Comparison of ENCODE assay signal across 24 cellular contexts in genomic region chr2:72033636-72034035, GRCh38.
A peak's percentile ranks its signal among the peaks of the same experiment; 100 is the strongest.
DNase-seq lines count a peak whose midpoint lies in the region; ATAC-seq and TF ChIP-seq lines count a peak whose summit lies in the region.
"Had no signal": no experiment of that assay in that cellular context is flagged by ENCODE, and none has a peak within 500 bp of the region (broad histone marks: within the 10 kb centered on the region; RNA-seq: fewer than 3 reads in every experiment).

No MANE protein-coding gene starts in this region.

- no peaks in the 10 kb centered on the region for H4K20me1 ChIP-seq in osteoblast (ENCODE audit: insufficient read depth, low read length)

- no peaks in the 10 kb centered on the region for H3K9me3 ChIP-seq in osteoblast (ENCODE audit: low read depth, low read length)
- H3K9me3 ChIP-seq: suprapubic skin had no signal

- CTCF ChIA-PET in HEK293T (lab: Yijun Ruan, JAX), result no interaction called here

- H2AFZ ChIP-seq in osteoblast (ENCODE audit: low read length), result no peak overlapping the region

- H3K36me3 ChIP-seq in osteoblast (ENCODE audit: insufficient read depth, low read length), result no peaks in the 10 kb centered on the region
- H3K36me3 ChIP-seq: suprapubic skin had no signal

- no peak for ATAC-seq in HG02884 (IDR thresholded peaks at IDR 0.05; ENCODE audit: unreplicated experiment)
- no peak for ATAC-seq in HG03108 (IDR thresholded peaks at IDR 0.05; ENCODE audit: unreplicated experiment)
- ATAC-seq: HCT116, WTC11 had no signal

- POLR2A ChIA-PET in HEK293T (lab: Yijun Ruan, JAX), result no interaction called here

- H3K4me2 ChIP-seq in osteoblast (ENCODE audit: insufficient read depth, low read length), result no peak overlapping the region
- H3K4me2 ChIP-seq: smooth muscle cell had no signal

- no peak overlapping the region for H3K27ac ChIP-seq in osteoblast (ENCODE audit: low read depth, low read length)
- H3K27ac ChIP-seq: epithelial cell of prostate, suprapubic skin had no signal

- TF ChIP-seq CTCF in fibroblast of the aortic adventitia (IDR thresholded peaks at IDR 0.05; ENCODE audit: insufficient read depth, low read length), result no peak
- TF ChIP-seq CTCF in osteoblast (IDR thresholded peaks at IDR 0.05; ENCODE audit: extremely low read depth, low read depth, low read length), result no peak

- H3K4me1 ChIP-seq in osteoblast (ENCODE audit: insufficient read depth, low read length), result peaks cover 7% of the 10 kb centered on the region

- no peaks in the 10 kb centered on the region for H3K79me2 ChIP-seq in osteoblast (ENCODE audit: insufficient read depth, low read length)

- peaks cover 3% of the 10 kb centered on the region for H3K27me3 ChIP-seq in osteoblast (ENCODE audit: insufficient read depth, low read length)
- H3K27me3 ChIP-seq: suprapubic skin had no signal

- DNase-seq in D341Med (ENCODE audit: low spot score) (peak; percentile 5), HEK293T (ENCODE audit: extremely low spot score) (peak; percentile 3), fibroblast of the aortic adventitia (ENCODE audit: low read depth) (peak; percentile 32), osteoblast (ENCODE audit: insufficient read length, low spot score, missing footprints) (peak; percentile 61), NCI-H2107 (lab: John Stamatoyannopoulos, UW) (no peak)
- DNase-seq: ACHN; activated CD4-positive, alpha-beta T cell treated with anti-CD3 and anti-CD28 coated beads, Interleukin-2, amount 50 U/mL, for 1 hour; activated T-cell treated with anti-CD3 and anti-CD28 coated beads, Interleukin-2, amount 50 U/mL, for 1 hour; CD4-positive, alpha-beta memory T cell; effector CD8-positive, alpha-beta T cell; IMR-90; NCI-H146; NCI-H446; NCI-H82; retina; stimulated activated naive CD4-positive, alpha-beta T cell treated with Interleukin-2 at 50 U/mL for 16 hours; T-helper 1 cell had no signal

- H3K4me3 ChIP-seq in fibroblast of the aortic adventitia (ENCODE audit: low read depth, low read length), result no peak overlapping the region
- H3K4me3 ChIP-seq in osteoblast (ENCODE audit: insufficient read depth, low read length), result no peak overlapping the region
- H3K4me3 ChIP-seq: smooth muscle cell, suprapubic skin had no signal

TF ChIP-seq in HEK293T, 16 proteins besides CTCF, POLR2A, EP300 and RAD21:
- TF ChIP-seq, protein P1, sequence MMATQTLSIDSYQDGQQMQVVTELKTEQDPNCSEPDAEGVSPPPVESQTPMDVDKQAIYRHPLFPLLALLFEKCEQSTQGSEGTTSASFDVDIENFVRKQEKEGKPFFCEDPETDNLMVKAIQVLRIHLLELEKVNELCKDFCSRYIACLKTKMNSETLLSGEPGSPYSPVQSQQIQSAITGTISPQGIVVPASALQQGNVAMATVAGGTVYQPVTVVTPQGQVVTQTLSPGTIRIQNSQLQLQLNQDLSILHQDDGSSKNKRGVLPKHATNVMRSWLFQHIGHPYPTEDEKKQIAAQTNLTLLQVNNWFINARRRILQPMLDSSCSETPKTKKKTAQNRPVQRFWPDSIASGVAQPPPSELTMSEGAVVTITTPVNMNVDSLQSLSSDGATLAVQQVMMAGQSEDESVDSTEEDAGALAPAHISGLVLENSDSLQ (IDR thresholded peaks at IDR 0.05), result no peak
TF ChIP-seq in HEK293T: peak in this region for 0.
